ENCODE assay signal across 8 cellular contexts in the genomic region with DNA sequence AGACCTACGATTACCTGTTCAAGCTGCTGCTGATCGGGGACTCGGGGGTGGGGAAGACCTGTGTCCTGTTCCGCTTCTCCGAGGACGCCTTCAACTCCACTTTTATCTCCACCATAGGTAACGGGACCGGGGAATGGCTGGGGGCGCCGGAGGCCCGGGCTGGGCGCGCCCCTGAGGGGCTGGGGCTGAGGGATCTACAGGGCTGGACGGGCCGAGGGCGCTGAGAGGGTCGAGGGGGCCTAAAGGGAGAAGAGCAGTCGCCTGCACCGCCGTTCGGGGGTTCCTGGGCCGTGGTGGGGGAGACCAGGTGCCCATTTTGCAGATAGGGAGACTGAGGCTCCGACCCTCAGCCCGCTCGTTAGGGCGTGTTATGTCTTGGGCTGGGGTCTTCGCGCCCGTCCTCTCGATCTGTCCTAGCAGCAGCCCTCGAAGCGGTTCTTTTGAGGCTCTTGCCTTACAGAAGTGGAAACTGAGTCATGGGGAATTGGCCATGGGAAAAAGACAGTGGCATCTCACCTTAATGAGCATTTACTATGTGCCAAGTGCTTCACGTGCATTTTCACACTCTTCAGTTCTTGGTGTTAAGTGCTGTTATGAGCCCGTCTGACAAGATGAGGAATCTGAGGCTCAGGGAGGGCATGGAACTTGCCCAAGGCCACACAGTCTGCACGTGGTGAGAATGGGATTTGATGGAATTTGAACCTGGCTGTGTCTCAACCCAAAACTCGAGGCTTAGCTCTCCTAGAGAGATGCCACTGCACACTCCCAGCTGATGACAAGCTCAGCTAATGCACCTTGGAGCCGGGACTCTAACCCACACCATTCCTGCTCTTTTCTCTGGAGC. TPM values are rescaled to one million over a fixed set of nuclear protein-coding genes. Genes with fewer than 3 reads are reported as not detected.
DNase-seq lines count a peak whose midpoint lies in the region; ATAC-seq, FAIRE-seq and TF ChIP-seq lines count a peak whose summit lies in the region.

No MANE protein-coding gene starts in this region.

- H3K9me3 ChIP-seq in DOHH2 (ENCODE audit: control insufficient read depth, insufficient read depth, low read length) (no peaks in the 10 kb centered on the region), NT2/D1 (ENCODE audit: insufficient read depth, low read length) (no peaks in the 10 kb centered on the region), endothelial cell of umbilical vein (replicated peaks; ENCODE audit: control insufficient read depth, insufficient read depth, low read length) (no peaks in the 10 kb centered on the region), neuronal stem cell (replicated peaks in 1 of 2; ENCODE audit: control insufficient read depth in 2 of 2, insufficient read depth in 1 of 2, low read depth in 1 of 2, low read length in 2 of 2) (no peaks in the 10 kb centered on the region)

- peaks cover 11% of the 10 kb centered on the region for H3K79me1 ChIP-seq in neuronal stem cell (ENCODE audit: low read depth, low read length)

- H4K8ac ChIP-seq in neuronal stem cell (ENCODE audit: low read depth, low read length) = no peak overlapping the region

- H3K4me1 ChIP-seq in DOHH2 (ENCODE audit: control insufficient read depth, low read length) = peaks cover 52% of the 10 kb centered on the region
- H3K4me1 ChIP-seq in NT2/D1 (ENCODE audit: insufficient read depth, insufficient read length) = peaks cover 20% of the 10 kb centered on the region
- peaks cover 12% of the 10 kb centered on the region for H3K4me1 ChIP-seq in endothelial cell of umbilical vein (ENCODE audit: control insufficient read depth, extremely low read depth, insufficient read depth, low read length)
- H3K4me1 ChIP-seq in neuronal stem cell (ENCODE audit: control insufficient read depth in 2 of 2, insufficient read depth in 1 of 2, low read depth in 1 of 2, low read length in 2 of 2) = peaks cover 8 to 10% of the 10 kb centered on the region in 2 donors

- H3K9me1 ChIP-seq in endothelial cell of umbilical vein (replicated peaks; ENCODE audit: control insufficient read depth, extremely low read depth, insufficient read depth, low read length) = no peaks in the 10 kb centered on the region

- CTCF ChIA-PET in endothelial cell of umbilical vein (lab: Charles Lee) = interaction anchor here (1.2 to 2.1 kb wide), 4 partner anchors 36 to 693 kb away, joined by 3 to 35 read pairs (median 8); partner anchors contain the start of genes AKAP8L and TPM4

- peaks cover 4% of the 10 kb centered on the region; the same call in 1 of the 2 replicates for H3F3A ChIP-seq in DOHH2 (ENCODE audit: control insufficient read depth, insufficient read depth)

- no peak for DNase-seq in NT2/D1 (ENCODE audit: low read depth, low spot score)
- DNase-seq in endothelial cell of umbilical vein (ENCODE audit: low read depth, low spot score) = no peak
- no peak for DNase-seq in neuronal stem cell (ENCODE audit: low spot score)
- no peak for DNase-seq in hepatic stellate cell (ENCODE audit: low spot score)
- DNase-seq in stimulated activated CD4-positive, alpha-beta T cell treated with anti-CD3 and anti-CD28 coated beads, Interleukin-2, amount 100 ng/mL, for 24 hours = no peak
- no peak for DNase-seq in stimulated activated CD4-positive, alpha-beta T cell treated with anti-CD3 and anti-CD28 coated beads, Interleukin-1b, Interleukin-23, amount 100 ng/mL, for 48 hours

- no peak overlapping the region for H2BK12ac ChIP-seq in neuronal stem cell (ENCODE audit: low read length)

- H3K23ac ChIP-seq in neuronal stem cell (ENCODE audit: low read depth, low read length, poor library complexity) = peak overlapping the region; percentile 94

- TF ChIP-seq CTCF in DOHH2 (IDR thresholded peaks at IDR 0.05; ENCODE audit: low read depth, low read length, poor library complexity, severe bottlenecking) (no peak), endothelial cell of umbilical vein (IDR thresholded peaks at IDR 0.05; ENCODE audit: extremely low read depth in 1 of 2, insufficient read depth in 1 of 2, low read depth in 1 of 2, low read length in 2 of 2) (no peak)

- no peaks in the 10 kb centered on the region for H3K9me2 ChIP-seq in DOHH2 (replicated peaks; ENCODE audit: control insufficient read depth, low read length)

- H2AK5ac ChIP-seq in neuronal stem cell (ENCODE audit: low read depth, low read length) = peak overlapping the region; percentile 70

- peaks cover 54% of the 10 kb centered on the region for H3K79me2 ChIP-seq in DOHH2 (ENCODE audit: control insufficient read depth, low read length)
- peaks cover 44% of the 10 kb centered on the region for H3K79me2 ChIP-seq in endothelial cell of umbilical vein (ENCODE audit: control insufficient read depth, insufficient read depth, low read length)

- intact Hi-C loops in endothelial cell of umbilical vein (cut with micrococcal nuclease) = loop anchor here (1.0 kb wide), 4 partner anchors 33 to 73 kb away; partner anchors contain the start of gene FAM32A

- no peaks in the 10 kb centered on the region for H3K27me3 ChIP-seq in DOHH2 (ENCODE audit: control insufficient read depth, low read length)
- no peaks in the 10 kb centered on the region for H3K27me3 ChIP-seq in NT2/D1 (ENCODE audit: insufficient read depth, insufficient read length)
- no peaks in the 10 kb centered on the region for H3K27me3 ChIP-seq in endothelial cell of umbilical vein (ENCODE audit: control insufficient read depth in 2 of 2, insufficient read depth in 2 of 2, low read length in 2 of 2)
- no peaks in the 10 kb centered on the region for H3K27me3 ChIP-seq in neuronal stem cell (ENCODE audit: control insufficient read depth in 3 of 3, insufficient read depth in 3 of 3, low read depth in 1 of 3, low read length in 3 of 3)

- H2BK15ac ChIP-seq in neuronal stem cell (ENCODE audit: low read length) = no peak overlapping the region

- peak; percentile 75 for TF ChIP-seq POLR2A in endothelial cell of umbilical vein (IDR thresholded peaks at IDR 0.05; ENCODE audit: low read depth, low read length)

- no peak for ATAC-seq in GM21619 (IDR thresholded peaks at IDR 0.05; ENCODE audit: unreplicated experiment)

- H3K4ac ChIP-seq in neuronal stem cell (ENCODE audit: low read length) = peak overlapping the region; percentile 25

- H2BK120ac ChIP-seq in neuronal stem cell (ENCODE audit: low read depth, low read length) = peak overlapping the region; percentile 65

- H2BK5ac ChIP-seq in neuronal stem cell (ENCODE audit: low read length) = peak overlapping the region; percentile 63

- H3K4me2 ChIP-seq in DOHH2 (ENCODE audit: low read length) (peak overlapping the region; percentile 100), endothelial cell of umbilical vein (ENCODE audit: insufficient read depth, low read length) (peak overlapping the region; percentile 80), neuronal stem cell (ENCODE audit: insufficient read depth, low read length, poor library complexity, severe bottlenecking) (peak overlapping the region; percentile 80)

- no TSS peak for BruUV-seq in endothelial cell of umbilical vein (replicated peaks; lab: Mats Ljungman, UMichigan)

- POLR2A ChIA-PET in endothelial cell of umbilical vein (lab: Charles Lee) = interaction anchor here (0.6 kb wide), 1 partner anchor 36 kb away, joined by 4 read pairs; the partner anchor contains the start of gene TPM4

- H3K4me3 ChIP-seq in DOHH2 (ENCODE audit: low read length) (peak overlapping the region; percentile 99), NT2/D1 (ENCODE audit: insufficient read length, low read depth) (peak overlapping the region; percentile 99), endothelial cell of umbilical vein (replicated peaks in 1 of 3; ENCODE audit: insufficient read depth in 1 of 3, low read depth in 1 of 3, low read length in 3 of 3) (peak overlapping the region; percentile 75 to 96 (median 87)), neuronal stem cell (ENCODE audit: low read length in 2 of 2) (peak overlapping the region; percentile 78 to 98)

- H3K36me3 ChIP-seq in DOHH2 (ENCODE audit: control insufficient read depth, low read length) (peaks cover 39% of the 10 kb centered on the region), NT2/D1 (ENCODE audit: insufficient read depth, insufficient read length, low read length) (peaks cover 37% of the 10 kb centered on the region), endothelial cell of umbilical vein (ENCODE audit: control insufficient read depth in 2 of 2, extremely low read depth in 1 of 2, insufficient read depth in 2 of 2, low read length in 2 of 2) (no peaks in the 10 kb centered on the region), neuronal stem cell (replicated peaks in 1 of 2; ENCODE audit: control insufficient read depth in 2 of 2, insufficient read depth in 2 of 2, low read length in 2 of 2) (peaks cover 10 to 32% of the 10 kb centered on the region in 2 donors)

- peak overlapping the region; percentile 98 for H3K9ac ChIP-seq in NT2/D1 (ENCODE audit: insufficient read length, low read depth)
- H3K9ac ChIP-seq in endothelial cell of umbilical vein (replicated peaks; ENCODE audit: extremely low read depth, insufficient read depth, low read length) = peak overlapping the region; percentile 91
- peak overlapping the region; percentile 91 for H3K9ac ChIP-seq in neuronal stem cell (ENCODE audit: low read depth, low read length, poor library complexity)

- H3K27ac ChIP-seq in DOHH2 (ENCODE audit: low read depth, low read length) (peak overlapping the region; percentile 69), endothelial cell of umbilical vein (ENCODE audit: insufficient read depth, low read depth, low read length) (peak overlapping the region; percentile 75), neuronal stem cell (replicated peaks; ENCODE audit: low read length) (no peak overlapping the region)

- H2AFZ ChIP-seq in endothelial cell of umbilical vein (ENCODE audit: low read depth, low read length) (peak overlapping the region; percentile 93), neuronal stem cell (ENCODE audit: low read length) (peak overlapping the region; percentile 85)

- peaks cover 7% of the 10 kb centered on the region for H4K20me1 ChIP-seq in DOHH2 (ENCODE audit: control insufficient read depth, insufficient read depth, low read depth, low read length)
- H4K20me1 ChIP-seq in endothelial cell of umbilical vein (replicated peaks; ENCODE audit: control insufficient read depth, extremely low read depth, insufficient read depth, low read length) = no peaks in the 10 kb centered on the region

- peak; percentile 73 for FAIRE-seq in endothelial cell of umbilical vein (lab: Jason Lieb, UNC)

- H3K14ac ChIP-seq in neuronal stem cell (ENCODE audit: low read length) = peak overlapping the region; percentile 11

- H3K18ac ChIP-seq in neuronal stem cell (ENCODE audit: low read length) = peak overlapping the region; percentile 94

- dilution Hi-C loops in endothelial cell of umbilical vein (cut with MboI; ENCODE audit: extremely low pct_ligation_motif_present, low sequenced_read_pairs) = no loop called here

- WGBS in neuronal stem cell (ENCODE audit: extremely low coverage in 2 of 2, insufficient read length in 2 of 2, insufficient replicate concordance in 1 of 2), 2 donors = no CpG with 5 or more reads among the region's 37 CpGs

- H4K91ac ChIP-seq in neuronal stem cell (ENCODE audit: low read depth, low read length, poor library complexity) = no peak overlapping the region

RNA-seq across cellular contexts. Expression of gene RAB8A, which starts 0.4 kb away (rescaled TPM):
- 98.9 and 107 TPM in 2 replicates for total RNA-seq in endothelial cell of umbilical vein
- 62.1 and 81.5 TPM in 2 replicates for polyA plus RNA-seq in endothelial cell of umbilical vein
- 82.7 and 92.5 TPM in 2 replicates for polyA plus RNA-seq in endothelial cell of umbilical vein (2011; cell fraction: cytosol; rRNA removed)
- polyA plus RNA-seq in endothelial cell of umbilical vein (2011; cell fraction: nucleus; rRNA removed) = 40.7 and 44.4 TPM in 2 replicates
- polyA plus RNA-seq in endothelial cell of umbilical vein (2012) = 97.1 and 112 TPM in 2 replicates
- polyA minus RNA-seq in endothelial cell of umbilical vein = 128 and 129 TPM in 2 replicates
- 108 TPM for polyA minus RNA-seq in endothelial cell of umbilical vein (2011; cell fraction: cytosol; rRNA and poly(A)+ RNA removed)
- 36.2 and 41.4 TPM in 2 replicates for polyA minus RNA-seq in endothelial cell of umbilical vein (2011; cell fraction: nucleus; rRNA and poly(A)+ RNA removed)
- 43.0 TPM for polyA plus RNA-seq in neuronal stem cell (2013, experiment 1 of 2)
- polyA plus RNA-seq in neuronal stem cell (2013, experiment 2 of 2) = 44.3 TPM

RNA-seq across cellular contexts. Expression of gene HSH2D, which starts 31.4 kb away (rescaled TPM):
- total RNA-seq in endothelial cell of umbilical vein = not detected in 2 replicates
- not detected in 2 replicates for polyA plus RNA-seq in endothelial cell of umbilical vein
- not detected in 2 replicates for polyA plus RNA-seq in endothelial cell of umbilical vein (2011; cell fraction: cytosol; rRNA removed)
- 0.20 TPM in 1 of 2 replicates, not detected in the other for polyA plus RNA-seq in endothelial cell of umbilical vein (2011; cell fraction: nucleus; rRNA removed)
- polyA plus RNA-seq in endothelial cell of umbilical vein (2012) = not detected in 2 replicates
- not detected in 2 replicates for polyA minus RNA-seq in endothelial cell of umbilical vein
- 1.8 TPM for polyA minus RNA-seq in endothelial cell of umbilical vein (2011; cell fraction: cytosol; rRNA and poly(A)+ RNA removed)
- polyA minus RNA-seq in endothelial cell of umbilical vein (2011; cell fraction: nucleus; rRNA and poly(A)+ RNA removed) = not detected in 2 replicates
- polyA plus RNA-seq in neuronal stem cell (2013, experiment 1 of 2) = 0.01 TPM
- 0.04 TPM for polyA plus RNA-seq in neuronal stem cell (2013, experiment 2 of 2)

RNA-seq across cellular contexts. Expression of gene TPM4, which starts 35.8 kb away (rescaled TPM):
- total RNA-seq in endothelial cell of umbilical vein = 875 and 924 TPM in 2 replicates
- polyA plus RNA-seq in endothelial cell of umbilical vein = 356 and 430 TPM in 2 replicates
- polyA plus RNA-seq in endothelial cell of umbilical vein (2011; cell fraction: cytosol; rRNA removed) = 649 and 651 TPM in 2 replicates
- 485 and 680 TPM in 2 replicates for polyA plus RNA-seq in endothelial cell of umbilical vein (2011; cell fraction: nucleus; rRNA removed)
- 943 and 960 TPM in 2 replicates for polyA plus RNA-seq in endothelial cell of umbilical vein (2012)
- polyA minus RNA-seq in endothelial cell of umbilical vein = 357 TPM in 2 replicates
- polyA minus RNA-seq in endothelial cell of umbilical vein (2011; cell fraction: cytosol; rRNA and poly(A)+ RNA removed) = 149 TPM
- polyA minus RNA-seq in endothelial cell of umbilical vein (2011; cell fraction: nucleus; rRNA and poly(A)+ RNA removed) = 220 and 242 TPM in 2 replicates
- polyA plus RNA-seq in neuronal stem cell (2013, experiment 1 of 2) = 413 TPM
- 408 TPM for polyA plus RNA-seq in neuronal stem cell (2013, experiment 2 of 2)
